ENCODE assay signal across 11 cellular contexts in the genomic region with DNA sequence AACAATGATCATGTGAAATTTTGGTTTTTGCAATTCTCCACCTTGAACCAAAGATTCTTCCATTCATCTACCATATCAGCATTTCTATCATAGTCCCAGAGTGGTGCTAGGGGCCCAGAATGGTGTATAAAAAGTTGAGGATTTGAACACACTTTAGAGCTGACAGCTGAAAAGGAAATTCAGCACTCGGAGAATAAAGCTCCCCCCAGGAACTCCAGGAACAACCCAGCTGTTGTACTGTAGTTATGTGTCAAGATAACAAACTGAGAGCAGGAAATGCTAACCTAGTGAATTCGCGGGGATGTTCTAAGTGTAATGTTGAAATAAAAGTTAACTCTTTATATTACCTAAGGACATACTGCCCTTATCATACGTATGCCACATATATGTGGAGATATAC.
A peak's percentile ranks its signal among the peaks of the same experiment; 100 is the strongest.
DNase-seq lines count a peak whose midpoint lies in the region; ATAC-seq, FAIRE-seq and TF ChIP-seq lines count a peak whose summit lies in the region.
"Had no signal": no experiment of that assay in that cellular context is flagged by ENCODE, and none has a peak within 500 bp of the region (broad histone marks: within the 10 kb centered on the region; RNA-seq: fewer than 3 reads in every experiment).

No MANE protein-coding gene starts in this region.

- H3K36me3 ChIP-seq in HUES48 (ENCODE audit: control insufficient read depth, insufficient read depth, low read length): no peaks in the 10 kb centered on the region
- no peaks in the 10 kb centered on the region for H3K36me3 ChIP-seq in hepatocyte (replicated peaks; ENCODE audit: insufficient read depth, low read depth)
- no peaks in the 10 kb centered on the region for H3K36me3 ChIP-seq in gastrocnemius medialis

- H3K9me2 ChIP-seq in hepatocyte (replicated peaks; ENCODE audit: insufficient read depth): no peaks in the 10 kb centered on the region

- TF ChIP-seq CTCF in astrocyte of the spinal cord (IDR thresholded peaks at IDR 0.05; ENCODE audit: low read depth, low read length) (no peak), hepatocyte (IDR thresholded peaks at IDR 0.05; ENCODE audit: poor library complexity) (no peak), gastrocnemius medialis (IDR thresholded peaks at IDR 0.05 in 4 of 5, conservative IDR thresholded peaks at IDR 0.05 in 1 of 5) (no peak)

- H3K27me3 ChIP-seq in HUES48 (ENCODE audit: control insufficient read depth, insufficient read depth, low read length) (no peaks in the 10 kb centered on the region), hepatocyte (no peaks in the 10 kb centered on the region), gastrocnemius medialis (no peaks in the 10 kb centered on the region)

- H3K4me1 ChIP-seq in HUES48 (ENCODE audit: control insufficient read depth, insufficient read depth, low read length) (peaks cover 46% of the 10 kb centered on the region), hepatocyte (ENCODE audit: insufficient read depth) (peaks cover 29% of the 10 kb centered on the region), gastrocnemius medialis (peaks cover 20 to 31% of the 10 kb centered on the region in 2 donors)

- no peak overlapping the region for H3K4me3 ChIP-seq in HUES48 (ENCODE audit: low read depth, low read length)
- no peak overlapping the region for H3K4me3 ChIP-seq in astrocyte of the spinal cord (ENCODE audit: low read depth, low read length)
- H3K4me3 ChIP-seq in hepatocyte: no peak overlapping the region
- peak overlapping the region in 1 of 4 donors; percentile 27 for H3K4me3 ChIP-seq in gastrocnemius medialis

- H3K4me1 Mint-ChIP-seq in stimulated activated naive CD8-positive, alpha-beta T cell treated with anti-CD3 and anti-CD28 coated beads, Interleukin-15, amount 100 ng/mL, for 72 hours: no peaks in the 10 kb centered on the region

- no peak overlapping the region for H3K9ac ChIP-seq in HUES48 (ENCODE audit: low read depth, low read length)

- H3K27ac Mint-ChIP-seq in stimulated activated naive CD8-positive, alpha-beta T cell treated with anti-CD3 and anti-CD28 coated beads, Interleukin-15, amount 100 ng/mL, for 72 hours: peak overlapping the region in 1 of 2 donors; percentile 67

- H4K20me1 ChIP-seq in hepatocyte (ENCODE audit: insufficient read depth, poor library complexity, severe bottlenecking): no peaks in the 10 kb centered on the region

- ATAC-seq in gastrocnemius medialis: peak; percentile 43 to 65
- ATAC-seq in stimulated activated naive CD8-positive, alpha-beta T cell treated with anti-CD3 and anti-CD28 coated beads, Interleukin-15, amount 100 ng/mL, for 72 hours: no peak

- DNase-seq in astrocyte of the spinal cord (ENCODE audit: low read depth, low spot score): peak; percentile 80
- peak; percentile 24 for DNase-seq in hepatocyte (ENCODE audit: low spot score)
- no peak for DNase-seq in gastrocnemius medialis
- no peak for DNase-seq in GM19239 (ENCODE audit: insufficient read length, low spot score)
- no peak for DNase-seq in effector CD8-positive, alpha-beta T cell (lab: John Stamatoyannopoulos, UW)
- no peak for DNase-seq in HCEC 1CT
- DNase-seq in stimulated activated naive CD8-positive, alpha-beta T cell treated with anti-CD3 and anti-CD28 coated beads, Interleukin-15, amount 100 ng/mL, for 72 hours: no peak
- DNase-seq: activated CD4-positive, alpha-beta T cell treated with anti-CD3 and anti-CD28 coated beads, Interleukin-2, amount 50 U/mL, for 48 hours had no signal

- H3K27ac ChIP-seq in HUES48 (ENCODE audit: low read depth, low read length): peak overlapping the region; percentile 62
- H3K27ac ChIP-seq in hepatocyte: peak overlapping the region; percentile 85
- H3K27ac ChIP-seq in gastrocnemius medialis: peak overlapping the region; percentile 39 to 69 (median 64)

- H3K79me2 ChIP-seq in hepatocyte: no peaks in the 10 kb centered on the region

- H3K27me3 Mint-ChIP-seq in stimulated activated naive CD8-positive, alpha-beta T cell treated with anti-CD3 and anti-CD28 coated beads, Interleukin-15, amount 100 ng/mL, for 72 hours: no peaks in the 10 kb centered on the region

- no peak for TF ChIP-seq POLR2A in gastrocnemius medialis (IDR thresholded peaks at IDR 0.05)

- no peak for FAIRE-seq in GM19239 (lab: Jason Lieb, UNC)
- FAIRE-seq: colon, D721Med had no signal

- no peaks in the 10 kb centered on the region for H3K9me3 ChIP-seq in HUES48 (ENCODE audit: control insufficient read depth, insufficient read depth, low read length)
- H3K9me3 ChIP-seq in hepatocyte (ENCODE audit: low read depth): no peaks in the 10 kb centered on the region
- no peaks in the 10 kb centered on the region for H3K9me3 ChIP-seq in gastrocnemius medialis

- no peak overlapping the region for H2AFZ ChIP-seq in hepatocyte

- intact Hi-C loops in gastrocnemius medialis (cut with DNase I; ENCODE audit: low total_unique reads): loop anchor here (10.0 kb wide), 1 partner anchor 672 kb away; no protein-coding TSS in a partner anchor

- WGBS in hepatocyte (ENCODE audit: low lambda C conversion rate, missing lambda C conversion rate): 19% methylated on average over 4 of the region's 4 CpGs

- peak overlapping the region; percentile 70 for H3K4me2 ChIP-seq in hepatocyte

- in situ Hi-C loops in astrocyte of the spinal cord (cut with HindIII; ENCODE audit: low sequenced_read_pairs) (no loop called here), gastrocnemius medialis (cut with MboI; ENCODE audit: low sequenced_read_pairs in 4 of 4) (loop anchor here in 1 of 4 donors (25.0 kb wide), 1 partner anchor 660 kb away; no protein-coding TSS in a partner anchor)

- no peak overlapping the region for H3K4me3 Mint-ChIP-seq in stimulated activated naive CD8-positive, alpha-beta T cell treated with anti-CD3 and anti-CD28 coated beads, Interleukin-15, amount 100 ng/mL, for 72 hours

- H3K9me3 Mint-ChIP-seq in stimulated activated naive CD8-positive, alpha-beta T cell treated with anti-CD3 and anti-CD28 coated beads, Interleukin-15, amount 100 ng/mL, for 72 hours: no peaks in the 10 kb centered on the region

Comparison
In these comparisons a context has a peak if more than half of its experiments do, and no peak if none do; other contexts are left out.
1. DNase-seq: peak in astrocyte of the spinal cord (single experiment) and hepatocyte (single experiment); none in gastrocnemius medialis (0 of 2), GM19239 (single experiment), effector CD8-positive, alpha-beta T cell (single experiment), HCEC 1CT (single experiment) and stimulated activated naive CD8-positive, alpha-beta T cell treated with anti-CD3 and anti-CD28 coated beads, Interleukin-15, amount 100 ng/mL, for 72 hours (0 of 2).
2. Peak in every context shown above with its lines, with median percentiles within 50 percentile points of each other: H3K27ac ChIP-seq.